In genomic region chr12:105418232-105418631, GRCh38 we compare ENCODE assay signal across 10 cellular contexts.
DNase-seq lines count a peak whose midpoint lies in the region; ATAC-seq, FAIRE-seq and TF ChIP-seq lines count a peak whose summit lies in the region.
"Had no signal": no experiment of that assay in that cellular context is flagged by ENCODE, and none has a peak within 500 bp of the region (broad histone marks: within the 10 kb centered on the region; RNA-seq: fewer than 3 reads in every experiment).

No MANE protein-coding gene starts in this region.

- no peak for ATAC-seq in HG03354 (IDR thresholded peaks at IDR 0.05; ENCODE audit: poor library complexity, severe bottlenecking, unreplicated experiment)

- no peak overlapping the region for H2BK12ac ChIP-seq in H1 (ENCODE audit: low read depth, low read length)

- no peaks in the 10 kb centered on the region for H3K27me3 ChIP-seq in H1 (replicated peaks in 1 of 4; ENCODE audit: control insufficient read depth in 3 of 4, extremely low read depth in 1 of 4, insufficient read depth in 3 of 4, low read length in 3 of 4)
- H3K27me3 ChIP-seq: transverse colon had no signal

- H4K91ac ChIP-seq in H1 (replicated peaks; ENCODE audit: insufficient read length, low read length): no peak overlapping the region

- POLR2A ChIA-PET in H1 (lab: Charles Lee; ENCODE audit: partially characterized antibody): no interaction called here

- H3K27me3 Mint-ChIP-seq in activated naive CD4-positive, alpha-beta T cell treated with anti-CD3 and anti-CD28 coated beads for 36 hours (ENCODE audit: low read depth): no peaks in the 10 kb centered on the region

- FAIRE-seq in H1 (lab: Jason Lieb, UNC): no peak

- H3K4me1 ChIP-seq in H1 (replicated peaks in 1 of 4; ENCODE audit: control insufficient read depth in 3 of 4, insufficient read depth in 4 of 4, low read length in 3 of 4): no peaks in the 10 kb centered on the region
- H3K4me1 ChIP-seq: transverse colon had no signal

- no peaks in the 10 kb centered on the region for H3K23me2 ChIP-seq in H1 (ENCODE audit: low read depth, low read length)

- no peak overlapping the region for H2BK15ac ChIP-seq in H1 (ENCODE audit: low read length)

- H3K36me3 Mint-ChIP-seq in activated naive CD4-positive, alpha-beta T cell treated with anti-CD3 and anti-CD28 coated beads for 36 hours (ENCODE audit: low read depth): no peaks in the 10 kb centered on the region

- H3K4me3 Mint-ChIP-seq in activated naive CD4-positive, alpha-beta T cell treated with anti-CD3 and anti-CD28 coated beads for 36 hours: no peak overlapping the region

- no peak overlapping the region for H2BK5ac ChIP-seq in H1 (ENCODE audit: low read depth, low read length)

- H3K27ac Mint-ChIP-seq in activated naive CD4-positive, alpha-beta T cell treated with anti-CD3 and anti-CD28 coated beads for 36 hours: no peak overlapping the region

- no peak overlapping the region for H3K4ac ChIP-seq in H1 (replicated peaks; ENCODE audit: insufficient read length, low read depth, low read length)

- no peaks in the 10 kb centered on the region for H3K79me1 ChIP-seq in H1 (ENCODE audit: low read depth, low read length)

- H3K14ac ChIP-seq in H1 (ENCODE audit: insufficient read length): no peak overlapping the region

- H3K9ac ChIP-seq in H1 (replicated peaks in 1 of 4; ENCODE audit: extremely low read depth in 1 of 4, low read depth in 3 of 4, low read length in 3 of 4): no peak overlapping the region

- H3K4me1 Mint-ChIP-seq in activated naive CD4-positive, alpha-beta T cell treated with anti-CD3 and anti-CD28 coated beads for 36 hours (ENCODE audit: low read depth): peaks cover 2% of the 10 kb centered on the region

- H3K36me3 ChIP-seq in H1 (ENCODE audit: control insufficient read depth in 2 of 4, insufficient read depth in 4 of 4, low read length in 3 of 4): no peaks in the 10 kb centered on the region
- H3K36me3 ChIP-seq: transverse colon had no signal

- no peak for TF ChIP-seq CTCF in AG09309 (IDR thresholded peaks at IDR 0.05; ENCODE audit: control insufficient read depth, insufficient read depth, low read depth, low read length, missing control alignments)
- no peak for TF ChIP-seq CTCF in H1 (IDR thresholded peaks at IDR 0.05; ENCODE audit: control extremely low read depth in 1 of 3, insufficient read depth in 1 of 3, low read depth in 1 of 3, low read length in 3 of 3)

- H3K18ac ChIP-seq in H1 (ENCODE audit: extremely low read depth, low read length): no peak overlapping the region

- H4K8ac ChIP-seq in H1 (ENCODE audit: extremely low read depth, insufficient read depth, low read length): no peak overlapping the region

- H2AK5ac ChIP-seq in H1 (ENCODE audit: low read depth, low read length): no peak overlapping the region

- H4K5ac ChIP-seq in H1 (ENCODE audit: insufficient read length, low read depth, low read length): no peak overlapping the region

- H2BK20ac ChIP-seq in H1 (ENCODE audit: low read length): no peak overlapping the region

- H4K20me1 ChIP-seq in H1 (replicated peaks in 1 of 2; ENCODE audit: control insufficient read depth in 1 of 2, insufficient read depth in 2 of 2, low read length in 2 of 2): no peaks in the 10 kb centered on the region

- TF ChIP-seq POLR2A in H1 (IDR thresholded peaks at IDR 0.05; ENCODE audit: control extremely low read depth in 1 of 2, low read depth in 2 of 2, low read length in 2 of 2): no peak

- H3K27ac ChIP-seq in H1 (ENCODE audit: low read depth, low read length): no peak overlapping the region
- H3K27ac ChIP-seq: transverse colon had no signal

- no peaks in the 10 kb centered on the region for H3K9me3 ChIP-seq in H1 (ENCODE audit: insufficient read depth in 2 of 2, low read depth in 1 of 2, low read length in 1 of 2)
- H3K9me3 ChIP-seq: transverse colon had no signal

- CTCF ChIA-PET in H1 (lab: Charles Lee; ENCODE audit: partially characterized antibody): interaction anchor here (0.6 to 3.9 kb wide), 10 partner anchors 10 to 810 kb away, joined by 3 to 29 read pairs (median 4); no protein-coding TSS in a partner anchor
- CTCF ChIA-PET in activated naive CD4-positive, alpha-beta T cell treated with anti-CD3 and anti-CD28 coated beads for 36 hours (lab: Charles Lee): interaction anchor here (1.1 to 3.7 kb wide), 3 partner anchors 16 to 806 kb away, joined by 5 to 17 read pairs (median 9); no protein-coding TSS in a partner anchor

- H2BK120ac ChIP-seq in H1 (replicated peaks; ENCODE audit: low read depth, low read length): no peak overlapping the region

- TF ChIP-seq RAD21 in H1 (IDR thresholded peaks at IDR 0.05 in 1 of 2, conservative IDR thresholded peaks at IDR 0.05 in 1 of 2; ENCODE audit: low read depth in 2 of 2, low read length in 2 of 2): no peak

- DNase-seq in AG09309 (ENCODE audit: low read depth) (peak; percentile 91), LHCN-M2 (ENCODE audit: low read depth) (peak; percentile 94), H1 (ENCODE audit: low read depth in 1 of 2, low spot score in 2 of 2) (no peak), myocyte (ENCODE audit: low read depth) (peak; percentile 96), NOMO-1 (lab: John Stamatoyannopoulos, UW; ENCODE audit: unreplicated experiment in 2 of 2) (no peak)
- DNase-seq in effector CD8-positive, alpha-beta T cell (lab: John Stamatoyannopoulos, UW): no peak
- DNase-seq in activated naive CD4-positive, alpha-beta T cell treated with anti-CD3 and anti-CD28 coated beads for 36 hours: no peak
- DNase-seq: NCI-H510A, transverse colon had no signal

- no peaks in the 10 kb centered on the region for H3K79me2 ChIP-seq in H1 (ENCODE audit: control insufficient read depth in 1 of 2, insufficient read depth in 2 of 2, low read length in 2 of 2)

- intact Hi-C loops in activated naive CD4-positive, alpha-beta T cell treated with anti-CD3 and anti-CD28 coated beads for 36 hours (cut with micrococcal nuclease): no loop called here

- 0 out of 2 replicates have a peak overlapping the region, but pooled peaks have one; percentile 51 for H2AFZ ChIP-seq in H1 (ENCODE audit: low read length)

- WGBS in H1 (ENCODE audit: extremely low coverage in 1 of 2, insufficient coverage in 1 of 2, insufficient read length in 1 of 2, insufficient replicate concordance in 2 of 2, low coverage in 1 of 2, low lambda C conversion rate in 2 of 2, missing lambda C conversion rate in 1 of 2), 2 experiments: 95% methylated on average over 5 of the region's 5 CpGs; no CpG with 5 or more reads in 1 of the 2 experiments

- H3K4me2 ChIP-seq in H1 (ENCODE audit: insufficient read depth in 1 of 2, low read depth in 2 of 2, low read length in 2 of 2): no peak overlapping the region

- no peak for TF ChIP-seq EP300 in H1 (IDR thresholded peaks at IDR 0.05; ENCODE audit: borderline replicate concordance in 1 of 2, low read depth in 2 of 2, low read length in 2 of 2)

- H3K56ac ChIP-seq in H1 (replicated peaks; ENCODE audit: insufficient read length, low read depth, low read length): no peak overlapping the region

- H3K9me3 Mint-ChIP-seq in activated naive CD4-positive, alpha-beta T cell treated with anti-CD3 and anti-CD28 coated beads for 36 hours: no peaks in the 10 kb centered on the region

- no peak overlapping the region for H3K23ac ChIP-seq in H1 (ENCODE audit: insufficient read length)

- H3K4me3 ChIP-seq in AG09309 (ENCODE audit: control insufficient read depth, low read depth, low read length): no peak overlapping the region
- no peak overlapping the region for H3K4me3 ChIP-seq in H1 (ENCODE audit: extremely low read depth in 1 of 4, insufficient read depth in 2 of 4, low read depth in 3 of 4, low read length in 4 of 4)
- H3K4me3 ChIP-seq: transverse colon had no signal

TF ChIP-seq in H1, 55 proteins besides CTCF, POLR2A, EP300 and RAD21:
- TF ChIP-seq ZNF274 (IDR thresholded peaks at IDR 0.05; ENCODE audit: borderline replicate concordance, extremely low read depth, low read length) (no peak), POLR2AphosphoS5 (IDR thresholded peaks at IDR 0.05; ENCODE audit: low read depth, low read length) (no peak), CBX5 (IDR thresholded peaks at IDR 0.05; ENCODE audit: low read depth, low read length) (no peak), TBP (IDR thresholded peaks at IDR 0.05; ENCODE audit: low read depth, low read length) (no peak), BCL11A (IDR thresholded peaks at IDR 0.05; ENCODE audit: low read depth in 2 of 2, low read length in 2 of 2) (no peak), KDM5A (IDR thresholded peaks at IDR 0.05; ENCODE audit: low read length) (no peak), HDAC2 (IDR thresholded peaks at IDR 0.05; ENCODE audit: borderline replicate concordance in 1 of 2, low read depth in 2 of 2, low read length in 2 of 2) (no peak), CHD1 (IDR thresholded peaks at IDR 0.05; ENCODE audit: low read depth, low read length) (no peak), POU5F1 (IDR thresholded peaks at IDR 0.05; ENCODE audit: low read depth, low read length) (no peak), GABPA (IDR thresholded peaks at IDR 0.05; ENCODE audit: borderline replicate concordance, insufficient read depth, low read length) (no peak), ASH2L (IDR thresholded peaks at IDR 0.05; ENCODE audit: low read length) (no peak), PHF8 (conservative IDR thresholded peaks at IDR 0.05; ENCODE audit: low read depth, low read length) (no peak), SIX5 (IDR thresholded peaks at IDR 0.05; ENCODE audit: low read depth, low read length) (no peak), EZH2 (IDR thresholded peaks at IDR 0.05; ENCODE audit: low read depth, low read length, severe bottlenecking) (no peak), EGR1 (IDR thresholded peaks at IDR 0.05; ENCODE audit: borderline replicate concordance, low read depth, low read length) (no peak), KDM1A (IDR thresholded peaks at IDR 0.05; ENCODE audit: borderline replicate concordance, low read length) (no peak), BACH1 (IDR thresholded peaks at IDR 0.05; ENCODE audit: low read length) (no peak)

Comparison
In these comparisons a context has a peak if more than half of its experiments do, and no peak if none do; other contexts are left out.
1. DNase-seq: peak in AG09309 (single experiment), LHCN-M2 (single experiment) and myocyte (single experiment); none in H1 (0 of 2), effector CD8-positive, alpha-beta T cell (single experiment), NOMO-1 (0 of 2) and activated naive CD4-positive, alpha-beta T cell treated with anti-CD3 and anti-CD28 coated beads for 36 hours (single experiment).